8 cellular contexts compared by ENCODE assay signal in genomic region chr14:102220031-102220430, GRCh38.
A peak's percentile ranks its signal among the peaks of the same experiment; 100 is the strongest.
DNase-seq lines count a peak whose midpoint lies in the region; ATAC-seq and TF ChIP-seq lines count a peak whose summit lies in the region.

No MANE protein-coding gene starts in this region.

- peak; percentile 86 for ATAC-seq in activated CD4-positive, alpha-beta T cell treated with anti-CD3 and anti-CD28 coated beads for 36 hours
- ATAC-seq in GM21515 (IDR thresholded peaks at IDR 0.05; ENCODE audit: unreplicated experiment) (peak; percentile 83), HG03196 (IDR thresholded peaks at IDR 0.05; ENCODE audit: unreplicated experiment) (peak; percentile 80), SK-N-SH treated with all-trans-retinoic acid at 6 μM for 48 hours (no peak)

- peak; percentile 51 for DNase-seq in activated CD4-positive, alpha-beta T cell treated with anti-CD3 and anti-CD28 coated beads for 36 hours
- no peak for DNase-seq in activated CD4-positive, alpha-beta T cell treated with anti-CD3 and anti-CD28 coated beads, Interleukin-2, amount 10 ng/mL, durations not matched to agents 24 days and 14 days
- DNase-seq in glutamatergic neuron (no peak), mammary epithelial cell (no peak), thyroid gland (no peak)

- dilution Hi-C loops in mammary epithelial cell (cut with HindIII; ENCODE audit: low sequenced_read_pairs) = no loop called here

- TF ChIP-seq CTCF in glutamatergic neuron (IDR thresholded peaks at IDR 0.05; ENCODE audit: partially characterized antibody, unreplicated experiment) = no peak
- no peak for TF ChIP-seq CTCF in mammary epithelial cell (conservative IDR thresholded peaks at IDR 0.05 in 1 of 2, IDR thresholded peaks at IDR 0.05 in 1 of 2; ENCODE audit: extremely low read depth in 1 of 2, insufficient read depth in 1 of 2, low read depth in 1 of 2, low read length in 2 of 2)
- no peak for TF ChIP-seq CTCF in thyroid gland (IDR thresholded peaks at IDR 0.05)

- H3K36me3 ChIP-seq in mammary epithelial cell (ENCODE audit: insufficient read depth, low read length) (no peaks in the 10 kb centered on the region), thyroid gland (no peaks in the 10 kb centered on the region)

- peaks cover 17% of the 10 kb centered on the region for H3K4me1 Mint-ChIP-seq in activated CD4-positive, alpha-beta T cell treated with anti-CD3 and anti-CD28 coated beads for 36 hours
- peaks cover 4% of the 10 kb centered on the region for H3K4me1 Mint-ChIP-seq in activated CD4-positive, alpha-beta T cell treated with anti-CD3 and anti-CD28 coated beads, Interleukin-2, amount 10 ng/mL, durations not matched to agents 24 days and 14 days
- H3K4me1 Mint-ChIP-seq in glutamatergic neuron (ENCODE audit: low read depth, unreplicated experiment) = peaks cover 35% of the 10 kb centered on the region

- H3K79me2 ChIP-seq in mammary epithelial cell (ENCODE audit: insufficient read depth, low read length) = peaks cover 44% of the 10 kb centered on the region

- H2AFZ ChIP-seq in mammary epithelial cell (ENCODE audit: low read depth, low read length) = no peak overlapping the region

- H3K4me2 ChIP-seq in mammary epithelial cell (ENCODE audit: insufficient read depth, low read depth, low read length) = no peak overlapping the region

- H3K9me3 Mint-ChIP-seq in activated CD4-positive, alpha-beta T cell treated with anti-CD3 and anti-CD28 coated beads for 36 hours (ENCODE audit: low read depth) = no peaks in the 10 kb centered on the region
- H3K9me3 Mint-ChIP-seq in activated CD4-positive, alpha-beta T cell treated with anti-CD3 and anti-CD28 coated beads, Interleukin-2, amount 10 ng/mL, durations not matched to agents 24 days and 14 days = no peaks in the 10 kb centered on the region
- H3K9me3 Mint-ChIP-seq in glutamatergic neuron (ENCODE audit: unreplicated experiment) = peaks cover 6% of the 10 kb centered on the region

- H3K4me1 ChIP-seq in mammary epithelial cell (ENCODE audit: insufficient read depth, low read length) = peaks cover 19% of the 10 kb centered on the region
- peaks cover 21 to 31% of the 10 kb centered on the region in 2 donors for H3K4me1 ChIP-seq in thyroid gland

- H4K20me1 ChIP-seq in mammary epithelial cell (ENCODE audit: insufficient read depth, low read length) = no peaks in the 10 kb centered on the region

- H3K27ac ChIP-seq in mammary epithelial cell (ENCODE audit: insufficient read depth, low read depth, low read length) = no peak overlapping the region
- no peak overlapping the region for H3K27ac ChIP-seq in thyroid gland

- H3K9ac ChIP-seq in mammary epithelial cell (ENCODE audit: insufficient read depth, low read length) = no peak overlapping the region

- no TSS peak for BruUV-seq in mammary epithelial cell (replicated peaks; lab: Mats Ljungman, UMichigan)

- no peak overlapping the region for H3K27ac Mint-ChIP-seq in activated CD4-positive, alpha-beta T cell treated with anti-CD3 and anti-CD28 coated beads for 36 hours
- H3K27ac Mint-ChIP-seq in activated CD4-positive, alpha-beta T cell treated with anti-CD3 and anti-CD28 coated beads, Interleukin-2, amount 10 ng/mL, durations not matched to agents 24 days and 14 days = no peak overlapping the region
- peak overlapping the region; percentile 28 for H3K27ac Mint-ChIP-seq in glutamatergic neuron (ENCODE audit: unreplicated experiment)

- in situ Hi-C loops in mammary epithelial cell (cut with MboI; ENCODE audit: low sequenced_read_pairs in 2 of 2) = no loop called here

- H3K9me3 ChIP-seq in mammary epithelial cell (replicated peaks; ENCODE audit: insufficient read depth, low read length) = no peaks in the 10 kb centered on the region
- no peaks in the 10 kb centered on the region for H3K9me3 ChIP-seq in thyroid gland

- no peak overlapping the region for H3K4me3 Mint-ChIP-seq in activated CD4-positive, alpha-beta T cell treated with anti-CD3 and anti-CD28 coated beads for 36 hours
- H3K4me3 Mint-ChIP-seq in activated CD4-positive, alpha-beta T cell treated with anti-CD3 and anti-CD28 coated beads, Interleukin-2, amount 10 ng/mL, durations not matched to agents 24 days and 14 days = no peak overlapping the region
- H3K4me3 Mint-ChIP-seq in glutamatergic neuron (ENCODE audit: unreplicated experiment) = no peak overlapping the region

- TF ChIP-seq POLR2A in thyroid gland (IDR thresholded peaks at IDR 0.05) = no peak

- H3K36me3 Mint-ChIP-seq in activated CD4-positive, alpha-beta T cell treated with anti-CD3 and anti-CD28 coated beads for 36 hours (ENCODE audit: low read depth) = no peaks in the 10 kb centered on the region
- peaks cover 2% of the 10 kb centered on the region for H3K36me3 Mint-ChIP-seq in activated CD4-positive, alpha-beta T cell treated with anti-CD3 and anti-CD28 coated beads, Interleukin-2, amount 10 ng/mL, durations not matched to agents 24 days and 14 days (ENCODE audit: low read depth)
- H3K36me3 Mint-ChIP-seq in glutamatergic neuron (ENCODE audit: unreplicated experiment) = peaks cover 5% of the 10 kb centered on the region

- intact Hi-C loops in activated CD4-positive, alpha-beta T cell treated with anti-CD3 and anti-CD28 coated beads for 36 hours (cut with DNase I, micrococcal nuclease) = no loop called here
- intact Hi-C loops in activated CD4-positive, alpha-beta T cell treated with anti-CD3 and anti-CD28 coated beads, Interleukin-2, amount 10 ng/mL, durations not matched to agents 24 days and 14 days (cut with micrococcal nuclease) = no loop called here
- intact Hi-C loops in mammary epithelial cell (cut with micrococcal nuclease) = loop anchor here (2.0 kb wide), 1 partner anchor 259 kb away; no protein-coding TSS in a partner anchor
- intact Hi-C loops in thyroid gland (cut with DNase I) = loop anchor here (10.0 kb wide), 1 partner anchor 155 kb away; no protein-coding TSS in a partner anchor

- H3K27me3 ChIP-seq in mammary epithelial cell (ENCODE audit: insufficient read depth, low read length) (no peaks in the 10 kb centered on the region), thyroid gland (no peaks in the 10 kb centered on the region)

- 96% methylated on average over 10 of the region's 12 CpGs for WGBS in mammary epithelial cell (ENCODE audit: low coverage, missing lambda C conversion rate)
- 94 to 95% methylated on average over 12 of the region's 12 CpGs for WGBS in thyroid gland, 2 donors

- POLR2A ChIA-PET in activated CD4-positive, alpha-beta T cell treated with anti-CD3 and anti-CD28 coated beads for 36 hours (lab: Charles Lee) = no interaction called here

- H3K27me3 Mint-ChIP-seq in activated CD4-positive, alpha-beta T cell treated with anti-CD3 and anti-CD28 coated beads for 36 hours = no peaks in the 10 kb centered on the region
- H3K27me3 Mint-ChIP-seq in activated CD4-positive, alpha-beta T cell treated with anti-CD3 and anti-CD28 coated beads, Interleukin-2, amount 10 ng/mL, durations not matched to agents 24 days and 14 days = no peaks in the 10 kb centered on the region
- H3K27me3 Mint-ChIP-seq in glutamatergic neuron (ENCODE audit: unreplicated experiment) = peaks cover 2% of the 10 kb centered on the region

- CTCF ChIA-PET in activated CD4-positive, alpha-beta T cell treated with anti-CD3 and anti-CD28 coated beads for 36 hours (lab: Charles Lee) = interaction anchor here (0.7 kb wide), 1 partner anchor 375 kb away, joined by 3 read pairs; no protein-coding TSS in a partner anchor
- CTCF ChIA-PET in mammary epithelial cell (lab: Charles Lee; ENCODE audit: low non-redundant PET) = no interaction called here

- H3K4me3 ChIP-seq in mammary epithelial cell (replicated peaks in 1 of 3; ENCODE audit: insufficient read depth in 1 of 3, low read depth in 2 of 3, low read length in 3 of 3) (no peak overlapping the region), thyroid gland (replicated peaks in 1 of 3) (no peak overlapping the region)

TF ChIP-seq in SK-N-SH treated with all-trans-retinoic acid at 6 μM for 48 hours, 23 proteins besides CTCF, POLR2A, EP300 and RAD21:
- TF ChIP-seq CSDC2 (CRISPR knock-in tag; IDR thresholded peaks at IDR 0.05) (no peak), BACH2 (CRISPR knock-in tag; IDR thresholded peaks at IDR 0.05; ENCODE audit: borderline replicate concordance) (no peak), PPARA (CRISPR knock-in tag; IDR thresholded peaks at IDR 0.05; ENCODE audit: borderline replicate concordance) (no peak), ESRRG (CRISPR knock-in tag; IDR thresholded peaks at IDR 0.05) (no peak), ISL1 (CRISPR knock-in tag; IDR thresholded peaks at IDR 0.05) (no peak), ZNF565 (CRISPR knock-in tag; conservative IDR thresholded peaks at IDR 0.05; ENCODE audit: low read depth) (no peak), GLIS3 (CRISPR knock-in tag; IDR thresholded peaks at IDR 0.05) (no peak), ZFP30 (CRISPR knock-in tag; IDR thresholded peaks at IDR 0.05) (no peak), ZNF8 (CRISPR knock-in tag; IDR thresholded peaks at IDR 0.05) (no peak), OSR1 (CRISPR knock-in tag; IDR thresholded peaks at IDR 0.05) (no peak), ZNF70 (CRISPR knock-in tag; IDR thresholded peaks at IDR 0.05) (no peak), PATZ1 (CRISPR knock-in tag; IDR thresholded peaks at IDR 0.05; ENCODE audit: borderline replicate concordance) (no peak), ZFP3 (CRISPR knock-in tag; IDR thresholded peaks at IDR 0.05) (no peak)

Comparison
In these comparisons a context has a peak if more than half of its experiments do, and no peak if none do; other contexts are left out.
1. intact Hi-C loops: an anchor here in mammary epithelial cell (2.0 kb wide) and thyroid gland (10.0 kb wide); none called in activated CD4-positive, alpha-beta T cell treated with anti-CD3 and anti-CD28 coated beads for 36 hours and activated CD4-positive, alpha-beta T cell treated with anti-CD3 and anti-CD28 coated beads, Interleukin-2, amount 10 ng/mL, durations not matched to agents 24 days and 14 days.